In genomic region chr3:129035360-129036233, GRCh38 we compare ENCODE assay signal across 2 cellular contexts.
TF ChIP-seq lines count a peak whose summit lies in the region.

No MANE protein-coding gene starts in this region.

TF ChIP-seq in IMR-90, 13 proteins besides CTCF, POLR2A, EP300 and RAD21:
- TF ChIP-seq SMC3 (IDR thresholded peaks at IDR 0.05; ENCODE audit: low read depth, low read length) (no peak), USF2 (IDR thresholded peaks at IDR 0.05; ENCODE audit: low read depth, low read length) (no peak), NFE2L2 (IDR thresholded peaks at IDR 0.05; ENCODE audit: low read depth, low read length) (no peak), ELK1 (IDR thresholded peaks at IDR 0.05; ENCODE audit: borderline replicate concordance, low read depth, low read length) (no peak), MAZ (IDR thresholded peaks at IDR 0.05; ENCODE audit: borderline replicate concordance, low read depth, low read length) (no peak), CEBPB (IDR thresholded peaks at IDR 0.05; ENCODE audit: low read depth, low read length) (no peak), BHLHE40 (IDR thresholded peaks at IDR 0.05; ENCODE audit: low read depth, low read length) (no peak), FOS (IDR thresholded peaks at IDR 0.05; ENCODE audit: low read depth, low read length) (no peak), RCOR1 (IDR thresholded peaks at IDR 0.05; ENCODE audit: insufficient replicate concordance, low read length) (no peak), CHD1 (IDR thresholded peaks at IDR 0.05; ENCODE audit: low read depth, low read length) (no peak), MAFK (IDR thresholded peaks at IDR 0.05; ENCODE audit: low read depth, low read length) (no peak), MXI1 (IDR thresholded peaks at IDR 0.05; ENCODE audit: borderline replicate concordance, low read depth, low read length) (no peak), RFX5 (IDR thresholded peaks at IDR 0.05; ENCODE audit: low read depth, low read length) (no peak)

TF ChIP-seq in H1, 55 proteins besides CTCF, POLR2A, EP300 and RAD21:
- TF ChIP-seq BRCA1 (IDR thresholded peaks at IDR 0.05; ENCODE audit: low read depth, low read length) (no peak), KDM1A (IDR thresholded peaks at IDR 0.05; ENCODE audit: borderline replicate concordance, low read length) (peak; percentile 60; the same call in 1 of the 2 replicates)
